ENCODE assay signal across 11 cellular contexts in genomic region chr1:85296980-85297379, GRCh38. TPM values are rescaled to one million over a fixed set of nuclear protein-coding genes. Genes with fewer than 3 reads are reported as not detected.
DNase-seq lines count a peak whose midpoint lies in the region; ATAC-seq, FAIRE-seq and TF ChIP-seq lines count a peak whose summit lies in the region.
"Had no signal": no experiment of that assay in that cellular context is flagged by ENCODE, and none has a peak within 500 bp of the region (broad histone marks: within the 10 kb centered on the region; RNA-seq: fewer than 3 reads in every experiment).

No MANE protein-coding gene starts in this region.

- H3K27me3 ChIP-seq in esophagus muscularis mucosa (no peaks in the 10 kb centered on the region), skeletal muscle tissue (ENCODE audit: control insufficient read depth in 3 of 3, insufficient read depth in 3 of 3, low read length in 3 of 3) (no peaks in the 10 kb centered on the region)

- intact Hi-C loops in esophagus muscularis mucosa (cut with DNase I): no loop called here

- DNase-seq in RCC 7860 (ENCODE audit: low spot score) (peak; percentile 41), esophagus muscularis mucosa (ENCODE audit: extremely low spot score) (no peak), GOT3 (lab: John Stamatoyannopoulos, UW) (no peak), cerebellar cortex (ENCODE audit: low spot score) (no peak)
- DNase-seq: NCI-H82, nucleus accumbens had no signal

- no peak for TF ChIP-seq CTCF in C4-2B (conservative IDR thresholded peaks at IDR 0.05)
- no peak for TF ChIP-seq CTCF in esophagus muscularis mucosa (IDR thresholded peaks at IDR 0.05)

- TF ChIP-seq POLR2A in esophagus muscularis mucosa (IDR thresholded peaks at IDR 0.05; ENCODE audit: low read depth): no peak

- H3K9me3 ChIP-seq in esophagus muscularis mucosa (no peaks in the 10 kb centered on the region), skeletal muscle tissue (ENCODE audit: control insufficient read depth in 3 of 3, low read length in 3 of 3) (no peaks in the 10 kb centered on the region)

- ATAC-seq in GM19035 (IDR thresholded peaks at IDR 0.05; ENCODE audit: unreplicated experiment) (no peak), HG02840 (IDR thresholded peaks at IDR 0.05; ENCODE audit: low FRiP score, unreplicated experiment) (no peak)

- H3K4me1 ChIP-seq in esophagus muscularis mucosa (peaks cover 14 to 24% (median 22%) of the 10 kb centered on the region in 4 donors), skeletal muscle tissue (ENCODE audit: control insufficient read depth in 3 of 3, insufficient read depth in 3 of 3, low read length in 3 of 3) (peaks cover 8 to 13% (median 12%) of the 10 kb centered on the region in 3 donors)

- no peaks in the 10 kb centered on the region for H3K36me3 ChIP-seq in esophagus muscularis mucosa
- H3K36me3 ChIP-seq in skeletal muscle tissue (ENCODE audit: control insufficient read depth in 3 of 3, insufficient read depth in 3 of 3, low read length in 3 of 3): no peaks in the 10 kb centered on the region

- no peak for FAIRE-seq in RCC 7860 (lab: Jason Lieb, UNC)

- peak overlapping the region; percentile 73 for H3K27ac ChIP-seq in C4-2B
- H3K27ac ChIP-seq in esophagus muscularis mucosa (replicated peaks in 1 of 4): peak overlapping the region; percentile 66 to 72 (median 69)
- H3K27ac ChIP-seq in skeletal muscle tissue (ENCODE audit: low read depth, low read length): peak overlapping the region; percentile 54
- H3K27ac ChIP-seq: SK-N-MC had no signal

- TF ChIP-seq EP300 in esophagus muscularis mucosa (IDR thresholded peaks at IDR 0.05): no peak

- H3K9ac ChIP-seq in skeletal muscle tissue (ENCODE audit: low read depth in 1 of 3, low read length in 3 of 3): no peak overlapping the region

- H3K4me3 ChIP-seq in esophagus muscularis mucosa (no peak overlapping the region), skeletal muscle tissue (ENCODE audit: low read length in 3 of 3) (no peak overlapping the region)
- H3K4me3 ChIP-seq: SK-N-MC had no signal

- WGBS in esophagus muscularis mucosa: 35% methylated on average over 1 of the region's 1 CpG

RNA-seq across cellular contexts. Expression of gene BCL10, which starts 20.5 kb away (rescaled TPM):
- total RNA-seq in esophagus muscularis mucosa: 10 to 100 TPM in 2 of 4 donors, 1 to 10 TPM in 2; 8.7 to 15.1 (median 10.8) TPM
- total RNA-seq in skeletal muscle tissue: 15.7 TPM

RNA-seq across cellular contexts. Expression of gene C1orf52, which starts 37.5 kb away (rescaled TPM):
- total RNA-seq in esophagus muscularis mucosa (10 to 100 TPM; 11.2 to 22.4 (median 15.4) TPM), skeletal muscle tissue (6.3 TPM)
